In genomic region chr1:224065455-224065854, GRCh38 we compare ENCODE assay signal across 1 cellular context.
TF ChIP-seq lines count a peak whose summit lies in the region.

No MANE protein-coding gene starts in this region.

TF ChIP-seq in HepG2, 621 proteins besides CTCF, POLR2A, EP300 and RAD21 (continued from another document):
- TF ChIP-seq PRDM15 (CRISPR knock-in tag; IDR thresholded peaks at IDR 0.05) = no peak
- TF ChIP-seq SCMH1 (CRISPR knock-in tag; IDR thresholded peaks at IDR 0.05; ENCODE audit: borderline replicate concordance) = no peak
- TF ChIP-seq HDAC6 (IDR thresholded peaks at IDR 0.05; ENCODE audit: low read depth, low read length) = no peak
- TF ChIP-seq FOXJ3 (CRISPR knock-in tag; IDR thresholded peaks at IDR 0.05; ENCODE audit: borderline replicate concordance) = no peak
- no peak for TF ChIP-seq NR1H2 (CRISPR knock-in tag; IDR thresholded peaks at IDR 0.05; ENCODE audit: borderline replicate concordance, low read depth)
